1 cellular context compared by ENCODE assay signal in genomic region chr22:30667486-30668305, GRCh38.
TF ChIP-seq lines count a peak whose summit lies in the region.

TSS of gene DUSP18 (minus strand) at chr22:30667875. CDS start at chr22:30664003, 3,872 bp downstream.

TF ChIP-seq in K562, 482 proteins besides CTCF, POLR2A, EP300 and RAD21 (continued from another document):
- TF ChIP-seq CHD7 (IDR thresholded peaks at IDR 0.05; ENCODE audit: low read depth, low read length) (no peak), MBD2 (IDR thresholded peaks at IDR 0.05; ENCODE audit: borderline replicate concordance, low read depth) (no peak), THRA (IDR thresholded peaks at IDR 0.05) (no peak), DACH1 (IDR thresholded peaks at IDR 0.05; ENCODE audit: partially characterized antibody) (no peak), SRSF7 (optimal IDR thresholded peaks at IDR 0.05; ENCODE audit: low read depth, low read length) (no peak), YY1 (IDR thresholded peaks at IDR 0.05; ENCODE audit: borderline replicate concordance in 1 of 3, control insufficient read depth in 1 of 3, extremely low read depth in 1 of 3, insufficient read depth in 3 of 3, insufficient read length in 1 of 3, insufficient replicate concordance in 2 of 3, low read depth in 1 of 3, low read length in 2 of 3) (peak; percentile 14 to 83 (median 60)), STAT5B (CRISPR knock-in tag; IDR thresholded peaks at IDR 0.05) (no peak)
